In genomic region chrX:109847257-109848187, GRCh38 we compare ENCODE assay signal across 1 cellular context.
A peak's percentile ranks its signal among the peaks of the same experiment; 100 is the strongest.
TF ChIP-seq lines count a peak whose summit lies in the region.

No MANE protein-coding gene starts in this region.

TF ChIP-seq in K562, 482 proteins besides CTCF, POLR2A, EP300 and RAD21 (continued from another document and continues in another):
- no peak for TF ChIP-seq ELK1 (CRISPR knock-in tag; IDR thresholded peaks at IDR 0.05)
- no peak for TF ChIP-seq ZEB2 (IDR thresholded peaks at IDR 0.05)
- no peak for TF ChIP-seq MED1 (CRISPR knock-in tag; IDR thresholded peaks at IDR 0.05; ENCODE audit: borderline replicate concordance)
- no peak for TF ChIP-seq U2AF2 (optimal IDR thresholded peaks at IDR 0.05; ENCODE audit: low read depth, low read length)
- TF ChIP-seq NR2C1 (IDR thresholded peaks at IDR 0.05), result no peak
- no peak for TF ChIP-seq NR2C1 (tag; IDR thresholded peaks at IDR 0.05)
- TF ChIP-seq CEBPB (tag; IDR thresholded peaks at IDR 0.05), result peak; percentile 82
- no peak for TF ChIP-seq E2F8 (IDR thresholded peaks at IDR 0.05; ENCODE audit: low read depth, partially characterized antibody)
- no peak for TF ChIP-seq NFE2 (IDR thresholded peaks at IDR 0.05; ENCODE audit: low read depth)
- no peak for TF ChIP-seq SIN3B (IDR thresholded peaks at IDR 0.05; ENCODE audit: low read depth)
- TF ChIP-seq CEBPG (CRISPR knock-in tag; IDR thresholded peaks at IDR 0.05), result no peak
- peak; percentile 79 to 82 for TF ChIP-seq CEBPG (tag; conservative IDR thresholded peaks at IDR 0.05 in 1 of 2, IDR thresholded peaks at IDR 0.05 in 1 of 2)
- TF ChIP-seq SAFB (IDR thresholded peaks at IDR 0.05; ENCODE audit: borderline replicate concordance, low read depth, low read length), result no peak
- no peak for TF ChIP-seq PRPF4 (IDR thresholded peaks at IDR 0.05; ENCODE audit: insufficient read depth, low read depth, low read length, poor library complexity, severe bottlenecking)
- no peak for TF ChIP-seq MTA1 (IDR thresholded peaks at IDR 0.05; ENCODE audit: borderline replicate concordance)
- TF ChIP-seq TOE1 (IDR thresholded peaks at IDR 0.05; ENCODE audit: borderline replicate concordance), result 0 out of 2 replicates have a peak, but pooled peaks have one; percentile 26
- TF ChIP-seq TOE1 (CRISPR knock-in tag; IDR thresholded peaks at IDR 0.05; ENCODE audit: borderline replicate concordance, low read depth), result no peak
- TF ChIP-seq RBM25 (IDR thresholded peaks at IDR 0.05; ENCODE audit: low read depth, low read length, severe bottlenecking), result no peak
- no peak for TF ChIP-seq FOXJ2 (tag; IDR thresholded peaks at IDR 0.05)
- TF ChIP-seq JUND (IDR thresholded peaks at IDR 0.05; ENCODE audit: borderline replicate concordance, low read depth, low read length), result peak; percentile 53
- no peak for TF ChIP-seq JUND (tag; IDR thresholded peaks at IDR 0.05; ENCODE audit: borderline replicate concordance, low read depth, low read length)
- TF ChIP-seq ADNP (tag; IDR thresholded peaks at IDR 0.05), result no peak
- TF ChIP-seq ETV5 (CRISPR knock-in tag; IDR thresholded peaks at IDR 0.05; ENCODE audit: low read depth), result no peak
- no peak for TF ChIP-seq ZNF583 (CRISPR knock-in tag; IDR thresholded peaks at IDR 0.05)
- no peak for TF ChIP-seq AFF4 (CRISPR knock-in tag; IDR thresholded peaks at IDR 0.05)
- TF ChIP-seq BRD4 (IDR thresholded peaks at IDR 0.05), result no peak
- TF ChIP-seq SIX5 (IDR thresholded peaks at IDR 0.05; ENCODE audit: borderline replicate concordance in 1 of 2, insufficient read depth in 1 of 2, low read depth in 1 of 2, low read length in 2 of 2), result no peak
- peak; percentile 64 for TF ChIP-seq FOSL1 (tag; conservative IDR thresholded peaks at IDR 0.05)
- no peak for TF ChIP-seq MTA2 (IDR thresholded peaks at IDR 0.05; ENCODE audit: low read depth)
- TF ChIP-seq SMAD1 (IDR thresholded peaks at IDR 0.05; ENCODE audit: low read depth, low read length, partially characterized antibody), result no peak
- TF ChIP-seq, protein P1, sequence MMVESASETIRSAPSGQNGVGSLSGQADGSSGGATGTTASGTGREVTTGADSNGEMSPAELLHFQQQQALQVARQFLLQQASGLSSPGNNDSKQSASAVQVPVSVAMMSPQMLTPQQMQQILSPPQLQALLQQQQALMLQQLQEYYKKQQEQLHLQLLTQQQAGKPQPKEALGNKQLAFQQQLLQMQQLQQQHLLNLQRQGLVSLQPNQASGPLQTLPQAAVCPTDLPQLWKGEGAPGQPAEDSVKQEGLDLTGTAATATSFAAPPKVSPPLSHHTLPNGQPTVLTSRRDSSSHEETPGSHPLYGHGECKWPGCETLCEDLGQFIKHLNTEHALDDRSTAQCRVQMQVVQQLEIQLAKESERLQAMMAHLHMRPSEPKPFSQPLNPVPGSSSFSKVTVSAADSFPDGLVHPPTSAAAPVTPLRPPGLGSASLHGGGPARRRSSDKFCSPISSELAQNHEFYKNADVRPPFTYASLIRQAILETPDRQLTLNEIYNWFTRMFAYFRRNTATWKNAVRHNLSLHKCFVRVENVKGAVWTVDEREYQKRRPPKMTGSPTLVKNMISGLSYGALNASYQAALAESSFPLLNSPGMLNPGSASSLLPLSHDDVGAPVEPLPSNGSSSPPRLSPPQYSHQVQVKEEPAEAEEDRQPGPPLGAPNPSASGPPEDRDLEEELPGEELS (CRISPR knock-in tag; IDR thresholded peaks at IDR 0.05; ENCODE audit: borderline replicate concordance), result no peak
- peak; percentile 43 for TF ChIP-seq PRDM10 (IDR thresholded peaks at IDR 0.05; ENCODE audit: partially characterized antibody)
- TF ChIP-seq ZBTB17 (CRISPR knock-in tag; IDR thresholded peaks at IDR 0.05), result no peak
- TF ChIP-seq CHD1 (IDR thresholded peaks at IDR 0.05; ENCODE audit: low read length), result no peak
- no peak for TF ChIP-seq KDM4B (IDR thresholded peaks at IDR 0.05; ENCODE audit: borderline replicate concordance in 2 of 2, low read depth in 1 of 2)
- peak; percentile 46; the same call in 1 of the 2 replicates for TF ChIP-seq ATF3 (IDR thresholded peaks at IDR 0.05)
- TF ChIP-seq ATF3 (CRISPR knock-in tag; conservative IDR thresholded peaks at IDR 0.05), result no peak
- TF ChIP-seq HNRNPK (IDR thresholded peaks at IDR 0.05; ENCODE audit: low read depth, low read length, poor library complexity, severe bottlenecking), result no peak
- TF ChIP-seq, protein P2, sequence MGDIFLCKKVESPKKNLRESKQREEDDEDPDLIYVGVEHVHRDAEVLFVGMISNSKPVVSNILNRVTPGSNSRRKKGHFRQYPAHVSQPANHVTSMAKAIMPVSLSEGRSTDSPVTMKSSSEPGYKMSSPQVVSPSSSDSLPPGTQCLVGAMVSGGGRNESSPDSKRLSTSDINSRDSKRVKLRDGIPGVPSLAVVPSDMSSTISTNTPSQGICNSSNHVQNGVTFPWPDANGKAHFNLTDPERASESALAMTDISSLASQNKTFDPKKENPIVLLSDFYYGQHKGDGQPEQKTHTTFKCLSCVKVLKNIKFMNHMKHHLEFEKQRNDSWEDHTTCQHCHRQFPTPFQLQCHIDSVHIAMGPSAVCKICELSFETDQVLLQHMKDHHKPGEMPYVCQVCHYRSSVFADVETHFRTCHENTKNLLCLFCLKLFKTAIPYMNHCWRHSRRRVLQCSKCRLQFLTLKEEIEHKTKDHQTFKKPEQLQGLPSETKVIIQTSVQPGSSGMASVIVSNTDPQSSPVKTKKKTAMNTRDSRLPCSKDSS (IDR thresholded peaks at IDR 0.05; ENCODE audit: low read depth, partially characterized antibody), result no peak
- TF ChIP-seq ELF4 (CRISPR knock-in tag; IDR thresholded peaks at IDR 0.05), result no peak
- TF ChIP-seq SMAD4 (CRISPR knock-in tag; conservative IDR thresholded peaks at IDR 0.05), result 0 out of 2 replicates have a peak, but pooled peaks have one; percentile 18
- no peak for TF ChIP-seq ARNT (IDR thresholded peaks at IDR 0.05)
- no peak for TF ChIP-seq ZNF197 (CRISPR knock-in tag; IDR thresholded peaks at IDR 0.05; ENCODE audit: low read depth)
- TF ChIP-seq SMAD3 (CRISPR knock-in tag; conservative IDR thresholded peaks at IDR 0.05), result no peak
- TF ChIP-seq TFAP4 (CRISPR knock-in tag; IDR thresholded peaks at IDR 0.05; ENCODE audit: borderline replicate concordance), result no peak
- TF ChIP-seq SFPQ (IDR thresholded peaks at IDR 0.05; ENCODE audit: low read depth, low read length), result no peak
- no peak for TF ChIP-seq TCF7L2 (IDR thresholded peaks at IDR 0.05; ENCODE audit: low read depth, low read length)
- no peak for TF ChIP-seq XRCC4 (IDR thresholded peaks at IDR 0.05; ENCODE audit: extremely low read depth, insufficient read depth, insufficient read length)
- no peak for TF ChIP-seq MCM2 (IDR thresholded peaks at IDR 0.05; ENCODE audit: low read depth)
- no peak for TF ChIP-seq SRSF7 (optimal IDR thresholded peaks at IDR 0.05; ENCODE audit: low read depth, low read length)
